ENCODE assay signal across 8 cellular contexts in genomic region chr11:5689551-5689983, GRCh38. TPM values are rescaled to one million over a fixed set of nuclear protein-coding genes. Genes with fewer than 3 reads are reported as not detected.
DNase-seq lines count a peak whose midpoint lies in the region; ATAC-seq and TF ChIP-seq lines count a peak whose summit lies in the region.

A gene with protein sequence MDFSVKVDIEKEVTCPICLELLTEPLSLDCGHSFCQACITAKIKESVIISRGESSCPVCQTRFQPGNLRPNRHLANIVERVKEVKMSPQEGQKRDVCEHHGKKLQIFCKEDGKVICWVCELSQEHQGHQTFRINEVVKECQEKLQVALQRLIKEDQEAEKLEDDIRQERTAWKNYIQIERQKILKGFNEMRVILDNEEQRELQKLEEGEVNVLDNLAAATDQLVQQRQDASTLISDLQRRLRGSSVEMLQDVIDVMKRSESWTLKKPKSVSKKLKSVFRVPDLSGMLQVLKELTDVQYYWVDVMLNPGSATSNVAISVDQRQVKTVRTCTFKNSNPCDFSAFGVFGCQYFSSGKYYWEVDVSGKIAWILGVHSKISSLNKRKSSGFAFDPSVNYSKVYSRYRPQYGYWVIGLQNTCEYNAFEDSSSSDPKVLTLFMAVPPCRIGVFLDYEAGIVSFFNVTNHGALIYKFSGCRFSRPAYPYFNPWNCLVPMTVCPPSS (plus strand): TSS chr11:5689790. CDS start chr11:5696233, 6,443 bp downstream.

- TF ChIP-seq CTCF in SK-N-SH (IDR thresholded peaks at IDR 0.05), result no peak
- TF ChIP-seq CTCF in right atrium auricular region (IDR thresholded peaks at IDR 0.05), result no peak

- peak within 1 kb of the TSS; percentile 58 for H2AFZ ChIP-seq in SK-N-SH (ENCODE audit: low read depth)

- POLR2A ChIA-PET in SK-N-SH (lab: Yijun Ruan, JAX), result no interaction called here

- no peak for TF ChIP-seq RAD21 in SK-N-SH (IDR thresholded peaks at IDR 0.05; ENCODE audit: low read length)

- H3K27me3 ChIP-seq in SK-N-SH (ENCODE audit: insufficient read depth), result no peaks in the 10 kb centered on the region
- H3K27me3 ChIP-seq in right atrium auricular region, result no peaks in the 10 kb centered on the region

- TF ChIP-seq EP300 in SK-N-SH (IDR thresholded peaks at IDR 0.05; ENCODE audit: borderline replicate concordance in 1 of 2, low read depth in 1 of 2, low read length in 1 of 2), result no peak

- no peaks in the 10 kb centered on the region; a peak in 1 of 4 replicates for H3K4me1 ChIP-seq in SK-N-SH (ENCODE audit: control insufficient read depth in 1 of 2, insufficient read depth in 2 of 2, low read depth in 1 of 2, low read length in 1 of 2)
- H3K4me1 ChIP-seq in right atrium auricular region, result peaks cover 0 to 17% of the 10 kb centered on the region in 2 donors

- H3K4me3 ChIP-seq in SK-N-SH (ENCODE audit: low read depth in 2 of 2, low read length in 1 of 2) (peak within 1 kb of the TSS; percentile 44 to 52; a peak in 3 of 4 replicates), right atrium auricular region (peak within 1 kb of the TSS; percentile 27 to 46)

- peaks cover 7% of the 10 kb centered on the region for H3F3A ChIP-seq in SK-N-SH (replicated peaks; ENCODE audit: insufficient read depth)

- no peaks in the 10 kb centered on the region for H3K9me2 ChIP-seq in SK-N-SH

- no peak for DNase-seq in SK-N-SH
- peak; percentile 78 for DNase-seq in amniotic epithelial cell (ENCODE audit: low read depth)
- no peak for DNase-seq in right atrium auricular region (ENCODE audit: low spot score)
- DNase-seq in renal cortical epithelial cell (ENCODE audit: low read depth), result peak; percentile 96
- no peak for DNase-seq in HK-2 (ENCODE audit: unreplicated experiment)
- DNase-seq in DMS153 (lab: John Stamatoyannopoulos, UW), result no peak

- peak within 1 kb of the TSS; percentile 82 to 92 for H3K27ac ChIP-seq in SK-N-SH (ENCODE audit: low read depth in 2 of 2, low read length in 1 of 2)
- peak within 1 kb of the TSS; percentile 86 to 87 for H3K27ac ChIP-seq in right atrium auricular region

- ATAC-seq in GM18868 (IDR thresholded peaks at IDR 0.05; ENCODE audit: unreplicated experiment) (peak; percentile 71), HG03039 (IDR thresholded peaks at IDR 0.05; ENCODE audit: unreplicated experiment) (peak; percentile 64)

- CTCF ChIA-PET in SK-N-SH (lab: Yijun Ruan, JAX), result interaction anchor here (0.9 kb wide), 1 partner anchor 11 kb away, joined by 3 read pairs; no protein-coding TSS in a partner anchor

- no peaks in the 10 kb centered on the region for H3K9me3 ChIP-seq in SK-N-SH
- H3K9me3 ChIP-seq in right atrium auricular region, result no peaks in the 10 kb centered on the region

- peaks cover 3 to 4% of the 10 kb centered on the region in 2 experiments for H3K36me3 ChIP-seq in SK-N-SH (replicated peaks in 1 of 2; ENCODE audit: control insufficient read depth in 1 of 2, insufficient read depth in 2 of 2, low read length in 1 of 2)
- H3K36me3 ChIP-seq in right atrium auricular region, result no peaks in the 10 kb centered on the region

- H3K9ac ChIP-seq in SK-N-SH, result peak within 1 kb of the TSS; percentile 84

- 33% methylated on average over 2 of the region's 2 CpGs for WGBS in SK-N-SH (ENCODE audit: low lambda C conversion rate)

- H4K20me1 ChIP-seq in SK-N-SH (ENCODE audit: insufficient read depth), result no peaks in the 10 kb centered on the region

- no peaks in the 10 kb centered on the region for H3K79me2 ChIP-seq in SK-N-SH (ENCODE audit: insufficient read depth)

- peak within 1 kb of the TSS; percentile 76 for H3K4me2 ChIP-seq in SK-N-SH

TF ChIP-seq in SK-N-SH, 30 proteins besides CTCF, POLR2A, EP300 and RAD21:
- 0 out of 2 replicates have a peak, but pooled peaks have one; percentile 37 for TF ChIP-seq YY1 (IDR thresholded peaks at IDR 0.05; ENCODE audit: low read depth)
- TF ChIP-seq TAF1 (IDR thresholded peaks at IDR 0.05; ENCODE audit: borderline replicate concordance, low read depth, low read length), result peak; percentile 29
- 0 out of 2 replicates have a peak, but pooled peaks have one; percentile 30 for TF ChIP-seq POLR2AphosphoS5 (IDR thresholded peaks at IDR 0.05; ENCODE audit: low read depth, low read length)
- TF ChIP-seq FOSL2 (IDR thresholded peaks at IDR 0.05; ENCODE audit: borderline replicate concordance, low read depth), result no peak
- peak; percentile 22; the same call in 1 of the 2 replicates for TF ChIP-seq ELF1 (IDR thresholded peaks at IDR 0.05)
- TF ChIP-seq FOXM1 (IDR thresholded peaks at IDR 0.05; ENCODE audit: low read depth), result no peak
- TF ChIP-seq EZH2phosphoT487 (IDR thresholded peaks at IDR 0.05; ENCODE audit: borderline replicate concordance, low read depth), result no peak
- TF ChIP-seq ZBTB33 (IDR thresholded peaks at IDR 0.05; ENCODE audit: borderline replicate concordance, low read depth), result no peak

RNA-seq across cellular contexts. Expression of the gene that starts here (rescaled TPM):
- polyA plus RNA-seq in SK-N-SH (2012; rRNA removed), result 47.1 and 80.4 TPM in 2 replicates
- 45.7 and 47.7 TPM in 2 replicates for polyA plus RNA-seq in SK-N-SH (2012; cell fraction: cytosol; rRNA removed)
- polyA plus RNA-seq in SK-N-SH (2012; cell fraction: nucleus; rRNA removed), result 118 and 211 TPM in 2 replicates
- total RNA-seq in right atrium auricular region (10 to 100 TPM in 1 of 2 donors, 1 to 10 TPM in 1; 7.6 to 12.8 TPM), renal cortical epithelial cell (148 and 284 TPM in 2 replicates)

Comparison
In these comparisons a context has a peak if more than half of its experiments do, and no peak if none do; other contexts are left out.
1. RNA of the gene that starts here (total RNA-seq): 148 to 284 TPM in renal cortical epithelial cell; 7.6 to 12.8 TPM in right atrium auricular region; every median in the first group is over 10 times any median in the second.
2. DNase-seq: peak in amniotic epithelial cell (single experiment) and renal cortical epithelial cell (single experiment); none in SK-N-SH (single experiment), right atrium auricular region (single experiment), HK-2 (single experiment) and DMS153 (single experiment).